Comparison of ENCODE assay signal across 1 cellular context in the genomic region with DNA sequence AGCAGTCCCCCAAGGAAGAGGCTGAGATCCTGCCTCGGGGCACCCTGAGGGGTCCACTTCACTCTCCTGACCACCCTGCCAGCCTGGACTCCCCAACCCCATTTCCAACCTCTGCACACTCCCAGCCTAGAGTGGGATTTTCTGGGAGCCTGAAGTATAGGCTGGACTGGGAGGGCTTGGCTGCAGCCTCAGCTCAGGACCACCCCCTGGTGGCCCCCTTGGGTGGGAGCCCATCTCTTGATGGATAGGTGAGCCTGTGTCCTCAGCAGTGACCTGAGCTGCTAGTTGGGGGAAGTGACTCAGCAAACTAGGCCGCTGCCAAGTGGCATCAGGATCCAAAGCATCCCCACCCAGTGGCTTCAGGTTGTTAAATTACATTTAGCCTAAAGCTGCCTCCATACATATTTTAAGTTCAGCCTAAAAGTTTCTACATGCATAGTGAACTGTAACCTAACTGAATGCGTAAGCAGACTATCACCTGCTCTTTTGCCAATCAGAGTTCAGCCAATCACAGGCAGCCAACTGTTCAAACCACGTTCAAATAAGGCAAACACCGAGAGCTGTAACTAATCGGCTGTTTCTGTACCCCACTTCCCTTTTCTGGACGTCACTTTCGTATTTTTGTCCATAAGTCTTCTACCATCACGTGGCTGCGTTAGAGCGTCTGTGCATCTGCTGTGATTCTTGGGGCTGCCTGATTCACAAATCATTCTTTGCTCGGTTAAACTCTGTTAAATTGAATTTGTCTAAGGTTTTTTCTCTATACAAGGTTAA.
TF ChIP-seq lines count a peak whose summit lies in the region.

No MANE protein-coding gene starts in this region.

TF ChIP-seq in SK-N-SH, 30 proteins besides CTCF, POLR2A, EP300 and RAD21 (continued from another document):
- TF ChIP-seq, protein P1, sequence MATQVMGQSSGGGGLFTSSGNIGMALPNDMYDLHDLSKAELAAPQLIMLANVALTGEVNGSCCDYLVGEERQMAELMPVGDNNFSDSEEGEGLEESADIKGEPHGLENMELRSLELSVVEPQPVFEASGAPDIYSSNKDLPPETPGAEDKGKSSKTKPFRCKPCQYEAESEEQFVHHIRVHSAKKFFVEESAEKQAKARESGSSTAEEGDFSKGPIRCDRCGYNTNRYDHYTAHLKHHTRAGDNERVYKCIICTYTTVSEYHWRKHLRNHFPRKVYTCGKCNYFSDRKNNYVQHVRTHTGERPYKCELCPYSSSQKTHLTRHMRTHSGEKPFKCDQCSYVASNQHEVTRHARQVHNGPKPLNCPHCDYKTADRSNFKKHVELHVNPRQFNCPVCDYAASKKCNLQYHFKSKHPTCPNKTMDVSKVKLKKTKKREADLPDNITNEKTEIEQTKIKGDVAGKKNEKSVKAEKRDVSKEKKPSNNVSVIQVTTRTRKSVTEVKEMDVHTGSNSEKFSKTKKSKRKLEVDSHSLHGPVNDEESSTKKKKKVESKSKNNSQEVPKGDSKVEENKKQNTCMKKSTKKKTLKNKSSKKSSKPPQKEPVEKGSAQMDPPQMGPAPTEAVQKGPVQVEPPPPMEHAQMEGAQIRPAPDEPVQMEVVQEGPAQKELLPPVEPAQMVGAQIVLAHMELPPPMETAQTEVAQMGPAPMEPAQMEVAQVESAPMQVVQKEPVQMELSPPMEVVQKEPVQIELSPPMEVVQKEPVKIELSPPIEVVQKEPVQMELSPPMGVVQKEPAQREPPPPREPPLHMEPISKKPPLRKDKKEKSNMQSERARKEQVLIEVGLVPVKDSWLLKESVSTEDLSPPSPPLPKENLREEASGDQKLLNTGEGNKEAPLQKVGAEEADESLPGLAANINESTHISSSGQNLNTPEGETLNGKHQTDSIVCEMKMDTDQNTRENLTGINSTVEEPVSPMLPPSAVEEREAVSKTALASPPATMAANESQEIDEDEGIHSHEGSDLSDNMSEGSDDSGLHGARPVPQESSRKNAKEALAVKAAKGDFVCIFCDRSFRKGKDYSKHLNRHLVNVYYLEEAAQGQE (IDR thresholded peaks at IDR 0.05; ENCODE audit: low read depth, low read length): no peak
- TF ChIP-seq, protein P2, sequence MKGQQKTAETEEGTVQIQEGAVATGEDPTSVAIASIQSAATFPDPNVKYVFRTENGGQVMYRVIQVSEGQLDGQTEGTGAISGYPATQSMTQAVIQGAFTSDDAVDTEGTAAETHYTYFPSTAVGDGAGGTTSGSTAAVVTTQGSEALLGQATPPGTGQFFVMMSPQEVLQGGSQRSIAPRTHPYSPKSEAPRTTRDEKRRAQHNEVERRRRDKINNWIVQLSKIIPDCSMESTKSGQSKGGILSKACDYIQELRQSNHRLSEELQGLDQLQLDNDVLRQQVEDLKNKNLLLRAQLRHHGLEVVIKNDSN (IDR thresholded peaks at IDR 0.05; ENCODE audit: borderline replicate concordance, low read depth): no peak
